Comparison of ENCODE assay signal across 7 cellular contexts in the genomic region with DNA sequence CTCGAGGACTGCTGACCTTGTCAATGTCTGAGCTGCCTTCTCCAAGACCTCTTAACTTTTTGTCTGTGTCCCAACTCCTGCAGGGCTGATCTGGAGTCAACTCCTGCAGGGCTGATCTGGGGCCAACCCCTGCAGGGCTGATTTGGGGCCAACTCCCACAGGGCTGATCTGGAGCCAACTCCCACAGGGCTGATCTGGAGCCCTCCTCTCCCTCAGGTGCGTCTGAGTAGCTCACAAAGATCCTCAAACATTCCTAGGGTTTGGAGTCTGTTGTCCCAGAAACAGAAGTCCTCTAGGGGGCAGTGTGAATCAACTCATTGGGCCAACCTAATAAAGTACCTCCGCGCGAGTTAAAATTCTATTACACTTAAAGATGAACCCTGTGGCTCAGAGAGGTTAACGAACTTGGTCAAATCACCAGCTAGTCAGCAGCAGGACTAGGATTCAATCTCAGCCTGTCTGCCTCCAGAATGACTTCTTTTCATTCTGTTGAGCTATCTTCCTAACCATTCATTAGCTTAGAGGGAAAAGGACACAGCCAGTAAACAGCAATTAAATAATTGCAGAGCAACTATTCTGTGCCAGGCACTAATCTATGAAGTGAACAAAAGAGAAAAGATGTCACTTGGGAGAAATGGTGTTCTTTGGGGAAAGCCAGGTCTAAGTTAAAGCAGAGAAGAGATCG. TPM values are rescaled to one million over a fixed set of nuclear protein-coding genes. Genes with fewer than 3 reads are reported as not detected.
DNase-seq lines count a peak whose midpoint lies in the region; ATAC-seq and TF ChIP-seq lines count a peak whose summit lies in the region.

No MANE protein-coding gene starts in this region.

- WGBS in spleen, 5 donors = 15 to 18% (median 15%) methylated on average over 7 of the region's 7 CpGs

- no peaks in the 10 kb centered on the region for H3K36me3 ChIP-seq in ascending aorta
- no peaks in the 10 kb centered on the region for H3K36me3 ChIP-seq in spleen

- intact Hi-C loops in ascending aorta (cut with DNase I) = loop anchor here (1.0 kb wide), 2 partner anchors 194 to 260 kb away; no protein-coding TSS in a partner anchor
- intact Hi-C loops in spleen (cut with DNase I; ENCODE audit: low total_unique reads) = no loop called here

- H3K27me3 ChIP-seq in ascending aorta = no peaks in the 10 kb centered on the region
- peaks cover 0 to 19% (median 0%) of the 10 kb centered on the region in 7 donors for H3K27me3 ChIP-seq in spleen (replicated peaks in 1 of 7)

- no peaks in the 10 kb centered on the region for H3K9me3 Mint-ChIP-seq in T-helper 2 cell treated with Interferon-gamma antibody and Interleukin-4, amounts not matched to agents 5 μg/mL and 100 μg/mL, for 36 hours

- H3K9me3 ChIP-seq in ascending aorta (no peaks in the 10 kb centered on the region), spleen (no peaks in the 10 kb centered on the region)

- H3K4me3 ChIP-seq in ascending aorta = no peak overlapping the region
- H3K4me3 ChIP-seq in spleen = no peak overlapping the region

- no peak overlapping the region for H3K27ac Mint-ChIP-seq in T-helper 2 cell treated with Interferon-gamma antibody and Interleukin-4, amounts not matched to agents 5 μg/mL and 100 μg/mL, for 36 hours

- no peak overlapping the region for H3K4me3 Mint-ChIP-seq in T-helper 2 cell treated with Interferon-gamma antibody and Interleukin-4, amounts not matched to agents 5 μg/mL and 100 μg/mL, for 36 hours

- DNase-seq in NCI-H1694 treated with DMSO at 0.1 percent for 48 hours (lab: John Stamatoyannopoulos, UW) = peak; percentile 30
- peak; percentile 48 for DNase-seq in T-helper 2 cell treated with Interferon-gamma antibody and Interleukin-4, amounts not matched to agents 5 μg/mL and 100 μg/mL, for 36 hours (ENCODE audit: low spot score)
- peak in 1 of 2 donors; percentile 79 for DNase-seq in ascending aorta (ENCODE audit: low spot score in 2 of 2)
- peak; percentile 69 for DNase-seq in iPS DF 19.7 (ENCODE audit: low read depth, low spot score)
- no peak for DNase-seq in spleen

- no peak for ATAC-seq in HG03520 (IDR thresholded peaks at IDR 0.05; ENCODE audit: unreplicated experiment)

- peaks cover 49% of the 10 kb centered on the region for H3K27me3 Mint-ChIP-seq in T-helper 2 cell treated with Interferon-gamma antibody and Interleukin-4, amounts not matched to agents 5 μg/mL and 100 μg/mL, for 36 hours (ENCODE audit: low read depth)

- H3K4me1 ChIP-seq in ascending aorta = no peaks in the 10 kb centered on the region
- peaks cover 0 to 7% (median 3%) of the 10 kb centered on the region in 6 donors for H3K4me1 ChIP-seq in spleen

- H3K27ac ChIP-seq in ascending aorta (no peak overlapping the region), spleen (no peak overlapping the region)

- TF ChIP-seq CTCF in GM12874 (IDR thresholded peaks at IDR 0.05; ENCODE audit: insufficient read depth, low read depth, low read length) = peak; percentile 71
- peak; percentile 65 to 85 (median 73) for TF ChIP-seq CTCF in ascending aorta (IDR thresholded peaks at IDR 0.05)
- TF ChIP-seq CTCF in spleen (IDR thresholded peaks at IDR 0.05 in 8 of 11, conservative IDR thresholded peaks at IDR 0.05 in 3 of 11) = peak in 10 of 11 experiments; percentile 57 to 84 (median 74)

- H3K4me1 Mint-ChIP-seq in T-helper 2 cell treated with Interferon-gamma antibody and Interleukin-4, amounts not matched to agents 5 μg/mL and 100 μg/mL, for 36 hours (ENCODE audit: low read depth) = peaks cover 10% of the 10 kb centered on the region

- H3K36me3 Mint-ChIP-seq in T-helper 2 cell treated with Interferon-gamma antibody and Interleukin-4, amounts not matched to agents 5 μg/mL and 100 μg/mL, for 36 hours (ENCODE audit: low read depth) = no peaks in the 10 kb centered on the region

- TF ChIP-seq POLR2A in spleen (IDR thresholded peaks at IDR 0.05) = no peak

RNA-seq across cellular contexts. Expression of gene RLF, which starts 17.2 kb away (rescaled TPM):
- total RNA-seq in ascending aorta (7.1 TPM), spleen (10 to 100 TPM; 15.9 to 26.3 (median 22.6) TPM)
- 1 to 10 TPM; 3.8 to 4.6 (median 4.1) TPM for polyA plus RNA-seq in spleen

RNA-seq across cellular contexts. Expression of gene PPT1, which starts 47.0 kb away (rescaled TPM):
- total RNA-seq in ascending aorta (84.2 TPM), spleen (100 to 1,000 TPM; 180 to 282 (median 214) TPM)
- polyA plus RNA-seq in spleen = 10 to 100 TPM; 57.1 to 88.0 (median 86.8) TPM
